In genomic region chr13:67880916-67881315, GRCh38 we compare ENCODE assay signal across 17 cellular contexts.
"Had no signal": no experiment of that assay in that cellular context is flagged by ENCODE, and none has a peak within 500 bp of the region (broad histone marks: within the 10 kb centered on the region; RNA-seq: fewer than 3 reads in every experiment).

No MANE protein-coding gene starts in this region.

- ATAC-seq: activated CD4-positive, CD25-positive, alpha-beta regulatory T cell treated with anti-CD3 and anti-CD28 coated beads, Interleukin-2, amount 50 U/mL, for 24 hours; effector memory CD8-positive, alpha-beta T cell; stimulated activated naive CD8-positive, alpha-beta T cell treated with anti-CD3 and anti-CD28 coated beads, Interleukin-15, Interleukin-2, amounts not matched to agents 100 U/mL and 50 U/mL, for 24 hours; upper lobe of right lung had no signal

- DNase-seq: activated CD4-positive, alpha-beta T cell treated with anti-CD3 and anti-CD28 coated beads, Interleukin-2, amount 50 U/mL, for 4 hours; activated effector memory CD4-positive, alpha-beta T cell treated with Interleukin-2 at 50 U/mL for 16 hours; activated naive CD8-positive, alpha-beta T cell treated with anti-CD3 and anti-CD28 coated beads for 36 hours; activated T-cell treated with anti-CD3 and anti-CD28 coated beads, Interleukin-2, amount 50 U/mL, for 1 hour; central memory CD4-positive, alpha-beta T cell; cortex of kidney; effector memory CD8-positive, alpha-beta T cell; erythroblast; immature natural killer cell; sigmoid colon; stimulated activated CD4-positive, alpha-beta T cell treated with anti-CD3 and anti-CD28 coated beads, Interleukin-4, amount 100 ng/mL, for 1 hour; stimulated activated CD8-positive, alpha-beta memory T cell treated with anti-CD3 and anti-CD28 coated beads, Interleukin-4, amount 100 ng/mL, for 48 hours; stimulated activated naive CD8-positive, alpha-beta T cell treated with anti-CD3 and anti-CD28 coated beads, Interleukin-15, Interleukin-2, amounts not matched to agents 100 U/mL and 50 U/mL, for 24 hours; T-helper 2 cell; upper lobe of right lung had no signal

- H3K27me3 ChIP-seq: ascending aorta, sigmoid colon, upper lobe of right lung had no signal

- H3K4me1 ChIP-seq: ascending aorta, sigmoid colon, upper lobe of right lung had no signal

- H3K9me3 ChIP-seq: ascending aorta, upper lobe of right lung had no signal

- H3K27ac ChIP-seq: ascending aorta, sigmoid colon, upper lobe of right lung had no signal

- H3K4me3 ChIP-seq: ascending aorta, sigmoid colon, upper lobe of right lung had no signal

- H3K36me3 ChIP-seq: ascending aorta, sigmoid colon, upper lobe of right lung had no signal
